ENCODE assay signal across 8 cellular contexts in genomic region chr6:32970413-32971244, GRCh38. TPM values are rescaled to one million over a fixed set of nuclear protein-coding genes. Genes with fewer than 3 reads are reported as not detected.
DNase-seq lines count a peak whose midpoint lies in the region; ATAC-seq and TF ChIP-seq lines count a peak whose summit lies in the region.

No MANE protein-coding gene starts in this region.

- H3K27me3 Mint-ChIP-seq in CD8-positive, alpha-beta T cell (ENCODE audit: low read depth) = no peaks in the 10 kb centered on the region
- no peaks in the 10 kb centered on the region for H3K27me3 Mint-ChIP-seq in activated T-helper 17 cell treated with anti-CD3 and anti-CD28 coated beads, Interleukin-2, amount 50 U/mL, for 72 hours
- H3K27me3 Mint-ChIP-seq in naive thymus-derived CD8-positive, alpha-beta T cell = peaks cover 0 to 2% (median 0%) of the 10 kb centered on the region in 5 donors

- intact Hi-C loops in CD8-positive, alpha-beta T cell (cut with DNase I, micrococcal nuclease) = loop anchor here (1.0 to 5.0 kb wide), 5 partner anchors 342 to 843 kb away; partner anchors contain the start of genes ATF6B (in 1 of the 2), CUTA (in 1 of the 2), PHF1 (in 1 of the 2) and TAPBP (in 1 of the 2)

- no peaks in the 10 kb centered on the region for H3K9me3 Mint-ChIP-seq in CD8-positive, alpha-beta T cell
- no peaks in the 10 kb centered on the region for H3K9me3 Mint-ChIP-seq in activated T-helper 17 cell treated with anti-CD3 and anti-CD28 coated beads, Interleukin-2, amount 50 U/mL, for 72 hours
- no peaks in the 10 kb centered on the region for H3K9me3 Mint-ChIP-seq in naive thymus-derived CD8-positive, alpha-beta T cell

- H3K4me1 Mint-ChIP-seq in CD8-positive, alpha-beta T cell (ENCODE audit: low read depth) = peaks cover 44% of the 10 kb centered on the region
- peaks cover 18% of the 10 kb centered on the region for H3K4me1 Mint-ChIP-seq in activated T-helper 17 cell treated with anti-CD3 and anti-CD28 coated beads, Interleukin-2, amount 50 U/mL, for 72 hours
- H3K4me1 Mint-ChIP-seq in naive thymus-derived CD8-positive, alpha-beta T cell = peaks cover 30 to 57% (median 43%) of the 10 kb centered on the region in 4 donors

- POLR2A ChIA-PET in CD8-positive, alpha-beta T cell (lab: Charles Lee) = interaction anchor here (0.7 to 11.7 kb wide), 20 partner anchors 12 to 778 kb away, joined by 3 to 296 read pairs (median 8); partner anchors contain the start of genes GPSM3, HLA-DMA, HLA-DMB and HLA-DOA
- POLR2A ChIA-PET in naive thymus-derived CD8-positive, alpha-beta T cell (lab: Charles Lee) = interaction anchor here (0.6 to 21.1 kb wide), 29 partner anchors 12 to 1613 kb away, joined by 3 to 510 read pairs (median 8); partner anchors contain the start of genes AGPAT1, BAG6, CUTA and GPSM3

- H3K36me3 Mint-ChIP-seq in CD8-positive, alpha-beta T cell = peaks cover 56% of the 10 kb centered on the region
- H3K36me3 Mint-ChIP-seq in activated T-helper 17 cell treated with anti-CD3 and anti-CD28 coated beads, Interleukin-2, amount 50 U/mL, for 72 hours (ENCODE audit: low read depth) = peaks cover 82% of the 10 kb centered on the region
- peaks cover 13 to 32% (median 29%) of the 10 kb centered on the region in 3 donors for H3K36me3 Mint-ChIP-seq in naive thymus-derived CD8-positive, alpha-beta T cell

- peak overlapping the region; percentile 97 for H3K4me3 Mint-ChIP-seq in CD8-positive, alpha-beta T cell
- H3K4me3 Mint-ChIP-seq in activated T-helper 17 cell treated with anti-CD3 and anti-CD28 coated beads, Interleukin-2, amount 50 U/mL, for 72 hours = peak overlapping the region; percentile 84
- peak overlapping the region; percentile 78 to 99 (median 99) for H3K4me3 Mint-ChIP-seq in naive thymus-derived CD8-positive, alpha-beta T cell

- ATAC-seq in CD8-positive, alpha-beta T cell = no peak
- ATAC-seq in activated T-helper 17 cell treated with anti-CD3 and anti-CD28 coated beads, Interleukin-2, amount 50 U/mL, for 72 hours (replicated peaks) = peak; percentile 40
- no peak for ATAC-seq in naive thymus-derived CD8-positive, alpha-beta T cell
- ATAC-seq in HG03196 (IDR thresholded peaks at IDR 0.05; ENCODE audit: unreplicated experiment) = no peak

- DNase-seq in CD8-positive, alpha-beta T cell = peak; percentile 39 to 84 (median 68)
- peak in 71 of 76 experiments; percentile 42 to 91 (median 81) for DNase-seq in HUDEP-2 (lab: John Stamatoyannopoulos, UW; ENCODE audit: unreplicated experiment in 76 of 76)
- peak; percentile 90 for DNase-seq in fibroblast of mammary gland (ENCODE audit: low read depth)
- peak; percentile 45 to 86 (median 66) for DNase-seq in naive thymus-derived CD8-positive, alpha-beta T cell
- peak; percentile 48 to 84 (median 68) for DNase-seq in stimulated activated naive CD4-positive, alpha-beta T cell (lab: John Stamatoyannopoulos, UW)

- no peak for TF ChIP-seq CTCF in CD8-positive, alpha-beta T cell (IDR thresholded peaks at IDR 0.05)
- TF ChIP-seq CTCF in fibroblast of mammary gland (conservative IDR thresholded peaks at IDR 0.05; ENCODE audit: control insufficient read depth, insufficient read depth, low read depth, low read length) = no peak

- H3K27ac Mint-ChIP-seq in CD8-positive, alpha-beta T cell = peak overlapping the region; percentile 100
- peak overlapping the region; percentile 99 for H3K27ac Mint-ChIP-seq in activated T-helper 17 cell treated with anti-CD3 and anti-CD28 coated beads, Interleukin-2, amount 50 U/mL, for 72 hours
- H3K27ac Mint-ChIP-seq in naive thymus-derived CD8-positive, alpha-beta T cell = peak overlapping the region; percentile 91 to 100 (median 100)

- H3K4me1 ChIP-seq in CD8-positive, alpha-beta T cell (ENCODE audit: insufficient read depth, low read length) = peaks cover 33% of the 10 kb centered on the region

- peaks cover 14% of the 10 kb centered on the region for H3K36me3 ChIP-seq in CD8-positive, alpha-beta T cell (ENCODE audit: insufficient read depth, low read length)

- H3K27me3 ChIP-seq in CD8-positive, alpha-beta T cell (ENCODE audit: insufficient read depth, low read length) = no peaks in the 10 kb centered on the region

- H3K27ac ChIP-seq in CD8-positive, alpha-beta T cell (ENCODE audit: low read depth, low read length) = peak overlapping the region; percentile 86

- no peaks in the 10 kb centered on the region for H3K9me3 ChIP-seq in CD8-positive, alpha-beta T cell (ENCODE audit: low read length)

- CTCF ChIA-PET in CD8-positive, alpha-beta T cell (lab: Charles Lee) = interaction anchor here (0.7 to 30.1 kb wide), 8 partner anchors 15 to 278 kb away, joined by 3 to 662 read pairs (median 21); partner anchors contain the start of genes HLA-DMA, HLA-DMB, PSMB9 and TAP1

- peak overlapping the region; percentile 78 for H3K4me3 ChIP-seq in CD8-positive, alpha-beta T cell (ENCODE audit: low read depth, low read length)
- peak overlapping the region; percentile 98 for H3K4me3 ChIP-seq in fibroblast of mammary gland (ENCODE audit: control insufficient read depth, low read depth, low read length)

TF ChIP-seq in PFSK-1, 5 proteins besides CTCF, POLR2A, EP300 and RAD21:
- TF ChIP-seq REST (IDR thresholded peaks at IDR 0.05; ENCODE audit: insufficient read depth in 1 of 2, low read depth in 2 of 2, low read length in 2 of 2) (no peak), POLR2AphosphoS5 (IDR thresholded peaks at IDR 0.05; ENCODE audit: low read depth, low read length) (peak; percentile 51; the same call in 1 of the 2 replicates), TAF1 (IDR thresholded peaks at IDR 0.05; ENCODE audit: borderline replicate concordance, insufficient read depth, low read length) (peak; percentile 71; the same call in 1 of the 2 replicates)

RNA-seq across cellular contexts. Expression of gene BRD2, which starts 2.2 kb away (rescaled TPM):
- total RNA-seq in CD8-positive, alpha-beta T cell = 100 to 1,000 TPM; 333 to 340 TPM
- polyA plus RNA-seq in PFSK-1 (2012; ENCODE audit: insufficient read length, low read depth) = 129 TPM
- total RNA-seq in activated T-helper 17 cell treated with anti-CD3 and anti-CD28 coated beads, Interleukin-2, amount 50 U/mL, for 72 hours = 100 to 1,000 TPM; 229 to 281 TPM
- total RNA-seq in naive thymus-derived CD8-positive, alpha-beta T cell = 100 to 1,000 TPM; 454 to 455 TPM
- polyA plus RNA-seq in naive thymus-derived CD8-positive, alpha-beta T cell = 10 to 100 TPM; 24.5 to 72.8 (median 29.8) TPM

RNA-seq across cellular contexts. Expression of gene HLA-DMA, which starts 17.7 kb away (rescaled TPM):
- total RNA-seq in CD8-positive, alpha-beta T cell = 10 to 100 TPM; 25.9 to 32.3 TPM
- polyA plus RNA-seq in PFSK-1 (2012; ENCODE audit: insufficient read length, low read depth) = not detected
- total RNA-seq in activated T-helper 17 cell treated with anti-CD3 and anti-CD28 coated beads, Interleukin-2, amount 50 U/mL, for 72 hours = 10 to 100 TPM; 22.4 to 53.8 TPM
- total RNA-seq in naive thymus-derived CD8-positive, alpha-beta T cell = 10 to 100 TPM; 38.7 to 39.7 TPM
- 10 to 100 TPM; 23.7 to 37.4 (median 26.9) TPM for polyA plus RNA-seq in naive thymus-derived CD8-positive, alpha-beta T cell

RNA-seq across cellular contexts. Expression of gene HLA-DMB, which starts 29.8 kb away (rescaled TPM):
- total RNA-seq in CD8-positive, alpha-beta T cell = 1 to 10 TPM; 8.9 to 9.9 TPM
- polyA plus RNA-seq in PFSK-1 (2012; ENCODE audit: insufficient read length, low read depth) = not detected
- 10 to 100 TPM in 1 of 2 donors, 1 to 10 TPM in 1; 2.7 to 17.7 TPM for total RNA-seq in activated T-helper 17 cell treated with anti-CD3 and anti-CD28 coated beads, Interleukin-2, amount 50 U/mL, for 72 hours
- total RNA-seq in naive thymus-derived CD8-positive, alpha-beta T cell = 10 to 100 TPM; 23.0 to 23.5 TPM
- polyA plus RNA-seq in naive thymus-derived CD8-positive, alpha-beta T cell = 10 to 100 TPM; 10.8 to 22.5 (median 16.8) TPM

RNA-seq across cellular contexts. Expression of gene HLA-DOA, which starts 38.8 kb away (rescaled TPM):
- total RNA-seq in CD8-positive, alpha-beta T cell = 10 to 100 TPM; 16.2 to 18.5 TPM
- not detected for polyA plus RNA-seq in PFSK-1 (2012; ENCODE audit: insufficient read length, low read depth)
- total RNA-seq in activated T-helper 17 cell treated with anti-CD3 and anti-CD28 coated beads, Interleukin-2, amount 50 U/mL, for 72 hours = 1 to 10 TPM in 1 of 2 donors, under 1 TPM in 1; 0.56 to 7.8 TPM
- total RNA-seq in naive thymus-derived CD8-positive, alpha-beta T cell = 10 to 100 TPM; 50.7 to 51.7 TPM
- polyA plus RNA-seq in naive thymus-derived CD8-positive, alpha-beta T cell = 10 to 100 TPM; 26.4 to 61.0 (median 33.2) TPM
